Comparison of ENCODE assay signal across 1 cellular context in the genomic region with DNA sequence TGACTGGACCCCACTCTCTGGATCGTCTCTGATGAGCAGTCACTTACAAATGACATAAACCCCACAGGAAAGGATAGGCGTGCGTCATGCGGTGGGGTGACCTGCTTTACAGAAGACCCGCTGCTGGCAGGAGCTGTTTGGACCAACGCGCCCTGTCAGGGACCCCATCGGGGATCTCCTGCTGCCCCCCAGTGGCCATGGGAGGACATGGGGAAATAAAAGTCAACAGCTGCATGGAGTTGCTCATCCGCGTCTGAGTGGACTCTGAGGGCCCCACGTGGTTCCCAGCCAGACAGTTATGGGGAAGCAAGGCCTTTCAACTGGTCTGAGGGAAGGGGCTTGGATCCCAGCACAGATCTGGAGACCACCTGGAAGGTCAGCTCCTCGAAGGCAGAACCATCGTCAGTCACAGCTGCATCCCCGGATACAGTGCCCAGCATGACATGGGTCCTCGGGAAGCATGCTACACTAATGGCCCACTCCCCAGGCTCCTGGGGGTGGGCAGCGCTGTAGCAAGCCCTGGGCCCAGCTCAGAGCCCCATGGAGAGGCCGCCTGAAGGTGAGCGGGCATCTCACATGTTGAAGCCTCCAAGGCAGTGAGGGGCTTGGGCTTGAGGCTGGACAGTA.
TF ChIP-seq lines count a peak whose summit lies in the region.

No MANE protein-coding gene starts in this region.

TF ChIP-seq in H1, 55 proteins besides CTCF, POLR2A, EP300 and RAD21 (continued from another document):
- TF ChIP-seq PHF8 (conservative IDR thresholded peaks at IDR 0.05; ENCODE audit: low read depth, low read length): no peak
- no peak for TF ChIP-seq TCF12 (IDR thresholded peaks at IDR 0.05; ENCODE audit: low read depth, low read length)
- TF ChIP-seq SAP30 (IDR thresholded peaks at IDR 0.05; ENCODE audit: insufficient read depth, insufficient replicate concordance, low read length): no peak
- no peak for TF ChIP-seq SIX5 (IDR thresholded peaks at IDR 0.05; ENCODE audit: low read depth, low read length)
- no peak for TF ChIP-seq KDM1A (IDR thresholded peaks at IDR 0.05; ENCODE audit: borderline replicate concordance, low read length)
- TF ChIP-seq, protein P1, sequence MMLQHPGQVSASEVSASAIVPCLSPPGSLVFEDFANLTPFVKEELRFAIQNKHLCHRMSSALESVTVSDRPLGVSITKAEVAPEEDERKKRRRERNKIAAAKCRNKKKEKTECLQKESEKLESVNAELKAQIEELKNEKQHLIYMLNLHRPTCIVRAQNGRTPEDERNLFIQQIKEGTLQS (IDR thresholded peaks at IDR 0.05; ENCODE audit: insufficient read depth, low read depth, low read length): 0 out of 2 replicates have a peak, but pooled peaks have one; percentile 29
- TF ChIP-seq BACH1 (IDR thresholded peaks at IDR 0.05; ENCODE audit: low read length): no peak
- TF ChIP-seq CBX8 (IDR thresholded peaks at IDR 0.05; ENCODE audit: borderline replicate concordance, low read depth, low read length): no peak
- TF ChIP-seq, protein P2, sequence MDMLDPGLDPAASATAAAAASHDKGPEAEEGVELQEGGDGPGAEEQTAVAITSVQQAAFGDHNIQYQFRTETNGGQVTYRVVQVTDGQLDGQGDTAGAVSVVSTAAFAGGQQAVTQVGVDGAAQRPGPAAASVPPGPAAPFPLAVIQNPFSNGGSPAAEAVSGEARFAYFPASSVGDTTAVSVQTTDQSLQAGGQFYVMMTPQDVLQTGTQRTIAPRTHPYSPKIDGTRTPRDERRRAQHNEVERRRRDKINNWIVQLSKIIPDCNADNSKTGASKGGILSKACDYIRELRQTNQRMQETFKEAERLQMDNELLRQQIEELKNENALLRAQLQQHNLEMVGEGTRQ (IDR thresholded peaks at IDR 0.05; ENCODE audit: low read length): peak; percentile 58
- TF ChIP-seq TAF1 (IDR thresholded peaks at IDR 0.05; ENCODE audit: low read depth, low read length): no peak
- no peak for TF ChIP-seq POU5F1 (IDR thresholded peaks at IDR 0.05; ENCODE audit: low read depth, low read length)
- no peak for TF ChIP-seq EGR1 (IDR thresholded peaks at IDR 0.05; ENCODE audit: borderline replicate concordance, low read depth, low read length)
- no peak for TF ChIP-seq BCL11A (IDR thresholded peaks at IDR 0.05; ENCODE audit: low read depth in 2 of 2, low read length in 2 of 2)
- no peak for TF ChIP-seq BRCA1 (IDR thresholded peaks at IDR 0.05; ENCODE audit: low read depth, low read length)
- TF ChIP-seq YY1 (IDR thresholded peaks at IDR 0.05; ENCODE audit: low read depth, low read length): no peak
- no peak for TF ChIP-seq CEBPB (IDR thresholded peaks at IDR 0.05; ENCODE audit: low read depth, low read length)
- no peak for TF ChIP-seq SUZ12 (IDR thresholded peaks at IDR 0.05; ENCODE audit: low read length)
- TF ChIP-seq RFX5 (IDR thresholded peaks at IDR 0.05; ENCODE audit: borderline replicate concordance, low read depth, low read length): no peak
- TF ChIP-seq MAFK (IDR thresholded peaks at IDR 0.05; ENCODE audit: low read depth, low read length): no peak
- TF ChIP-seq, protein P3, sequence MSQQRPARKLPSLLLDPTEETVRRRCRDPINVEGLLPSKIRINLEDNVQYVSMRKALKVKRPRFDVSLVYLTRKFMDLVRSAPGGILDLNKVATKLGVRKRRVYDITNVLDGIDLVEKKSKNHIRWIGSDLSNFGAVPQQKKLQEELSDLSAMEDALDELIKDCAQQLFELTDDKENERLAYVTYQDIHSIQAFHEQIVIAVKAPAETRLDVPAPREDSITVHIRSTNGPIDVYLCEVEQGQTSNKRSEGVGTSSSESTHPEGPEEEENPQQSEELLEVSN (IDR thresholded peaks at IDR 0.05): no peak
- TF ChIP-seq, protein P4, sequence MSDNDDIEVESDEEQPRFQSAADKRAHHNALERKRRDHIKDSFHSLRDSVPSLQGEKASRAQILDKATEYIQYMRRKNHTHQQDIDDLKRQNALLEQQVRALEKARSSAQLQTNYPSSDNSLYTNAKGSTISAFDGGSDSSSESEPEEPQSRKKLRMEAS (IDR thresholded peaks at IDR 0.05): peak; percentile 52; the same call in 1 of the 2 replicates
- peak; percentile 44; the same call in 1 of the 2 replicates for TF ChIP-seq CREB1 (IDR thresholded peaks at IDR 0.05)
- no peak for TF ChIP-seq TAF7 (optimal IDR thresholded peaks at IDR 0.05; ENCODE audit: borderline replicate concordance, low read depth, low read length)
- TF ChIP-seq SIN3A (conservative IDR thresholded peaks at IDR 0.05 in 1 of 2, IDR thresholded peaks at IDR 0.05 in 1 of 2; ENCODE audit: low read depth in 1 of 2, low read length in 2 of 2): peak in 1 of 2 experiments; percentile 64; a peak in 1 of 4 replicates
